ENCODE assay signal across 12 cellular contexts in genomic region chr18:78979682-78980278, GRCh38. TPM values are rescaled to one million over a fixed set of nuclear protein-coding genes. Genes with fewer than 3 reads are reported as not detected.
DNase-seq lines count a peak whose midpoint lies in the region; ATAC-seq and TF ChIP-seq lines count a peak whose summit lies in the region.
"Had no signal": no experiment of that assay in that cellular context is flagged by ENCODE, and none has a peak within 500 bp of the region (broad histone marks: within the 10 kb centered on the region; RNA-seq: fewer than 3 reads in every experiment).

TSS of gene SALL3 (plus strand) at chr18:78979818. CDS start at chr18:78980275, 457 bp downstream.

- H3K27me3 ChIP-seq in heart left ventricle = peaks cover 80 to 96% (median 87%) of the 10 kb centered on the region in 9 donors
- H3K27me3 ChIP-seq in vagina = no peaks in the 10 kb centered on the region
- peaks cover 92% of the 10 kb centered on the region for H3K27me3 ChIP-seq in A673 (replicated peaks; ENCODE audit: insufficient read depth, low read depth, low read length, poor library complexity)

- no TSS peak for BruUV-seq in A673 (replicated peaks; lab: Mats Ljungman, UMichigan)

- CTCF ChIA-PET in A673 (lab: Charles Lee) = no interaction called here

- DNase-seq in heart left ventricle (no peak), Right ventricle myocardium superior (no peak), astrocyte of the hippocampus (ENCODE audit: low read depth, low spot score) (peak; percentile 71), medulla oblongata (ENCODE audit: extremely low spot score) (peak; percentile 52), vagina (ENCODE audit: extremely low spot score in 2 of 2) (no peak), A673 (ENCODE audit: low spot score) (no peak), GM19240 (ENCODE audit: insufficient read length, low spot score) (no peak)
- no peak for DNase-seq in activated CD4-positive, alpha-beta T cell treated with anti-CD3 and anti-CD28 coated beads for 1 hour
- DNase-seq: activated CD4-positive, CD25-positive, alpha-beta regulatory T cell treated with anti-CD3 and anti-CD28 coated beads, Interleukin-2, amount 50 U/mL, for 72 hours; mucosa of descending colon; PC-3 had no signal

- no peak for ATAC-seq in heart left ventricle
- no peak for ATAC-seq in Right ventricle myocardium superior (ENCODE audit: poor library complexity)
- ATAC-seq: mucosa of descending colon, PC-3 had no signal

- TF ChIP-seq POLR2A in heart left ventricle (IDR thresholded peaks at IDR 0.05) = no peak
- no peak for TF ChIP-seq POLR2A in vagina (IDR thresholded peaks at IDR 0.05)

- WGBS in heart left ventricle, 4 donors = 1 to 2% (median 2%) methylated on average over 21 to 111 of the region's 111 CpGs

- POLR2A ChIA-PET in A673 (lab: Charles Lee; ENCODE audit: low non-redundant PET) = no interaction called here

- no peaks in the 10 kb centered on the region for H3K36me3 ChIP-seq in heart left ventricle
- no peaks in the 10 kb centered on the region for H3K36me3 ChIP-seq in vagina
- no peaks in the 10 kb centered on the region for H3K36me3 ChIP-seq in A673 (ENCODE audit: insufficient read depth, low read length, poor library complexity, severe bottlenecking)

- TF ChIP-seq CTCF in heart left ventricle (IDR thresholded peaks at IDR 0.05) (no peak), vagina (IDR thresholded peaks at IDR 0.05) (no peak), A673 (conservative IDR thresholded peaks at IDR 0.05; ENCODE audit: low read depth, low read length) (no peak)

- H3K4me1 ChIP-seq in heart left ventricle (peaks cover 0 to 24% (median 5%) of the 10 kb centered on the region in 12 donors), vagina (no peaks in the 10 kb centered on the region), A673 (ENCODE audit: insufficient read depth, low read length, poor library complexity, severe bottlenecking) (no peaks in the 10 kb centered on the region)

- H3K9me3 ChIP-seq in heart left ventricle (no peaks in the 10 kb centered on the region), vagina (no peaks in the 10 kb centered on the region), A673 (ENCODE audit: low read depth, low read length, poor library complexity, severe bottlenecking) (peaks cover 13% of the 10 kb centered on the region)
- H3K9me3 ChIP-seq: mucosa of descending colon had no signal

- H3K4me3 ChIP-seq in heart left ventricle = peak within 1 kb of the TSS in 8 of 12 donors; percentile 15 to 42 (median 30)
- H3K4me3 ChIP-seq in vagina = peak within 1 kb of the TSS; percentile 47 to 55
- no peak within 1 kb of the TSS for H3K4me3 ChIP-seq in A673 (ENCODE audit: low read depth, low read length, poor library complexity, severe bottlenecking)
- H3K4me3 ChIP-seq: mucosa of descending colon had no signal

- H3K27ac ChIP-seq in heart left ventricle = no peak within 1 kb of the TSS
- peak within 1 kb of the TSS; percentile 88 for H3K27ac ChIP-seq in vagina
- no peak within 1 kb of the TSS for H3K27ac ChIP-seq in A673 (ENCODE audit: low read depth, low read length, poor library complexity, severe bottlenecking)
- H3K27ac ChIP-seq: C4-2B had no signal

- intact Hi-C loops in heart left ventricle (cut with DNase I) (loop anchor here in 2 of 10 donors (10.0 kb wide), 3 partner anchors 265 to 1075 kb away; no protein-coding TSS in a partner anchor), Right ventricle myocardium superior (cut with DNase I) (no loop called here), vagina (cut with DNase I) (no loop called here), A673 (cut with micrococcal nuclease; ENCODE audit: unreplicated experiment) (loop anchor here (10.0 kb wide), 1 partner anchor 265 kb away; no protein-coding TSS in a partner anchor)

RNA-seq across cellular contexts. Expression of gene SALL3, which starts in this region (rescaled TPM):
- total RNA-seq in heart left ventricle (under 1 TPM in 6 of 9 donors, not detected in 3; 0.04 to 0.17 (median 0.07) TPM), Right ventricle myocardium superior (0.08 TPM), vagina (7.4 TPM), A673 (2021) (not detected in 2 replicates)
- polyA plus RNA-seq in heart left ventricle = under 1 TPM; 0.04 to 0.06 TPM
- total RNA-seq: mucosa of descending colon, PC-3 had no signal

Comparison
In these comparisons a context has a peak if more than half of its experiments do, and no peak if none do; other contexts are left out.
1. DNase-seq: peak in astrocyte of the hippocampus (single experiment) and medulla oblongata (single experiment); none in heart left ventricle (0 of 5), Right ventricle myocardium superior (single experiment), vagina (0 of 2), A673 (single experiment), GM19240 (single experiment) and activated CD4-positive, alpha-beta T cell treated with anti-CD3 and anti-CD28 coated beads for 1 hour (single experiment).